10 cellular contexts compared by ENCODE assay signal in genomic region chr6:56314683-56315523, GRCh38.
DNase-seq lines count a peak whose midpoint lies in the region; FAIRE-seq and TF ChIP-seq lines count a peak whose summit lies in the region.
"Had no signal": no experiment of that assay in that cellular context is flagged by ENCODE, and none has a peak within 500 bp of the region (broad histone marks: within the 10 kb centered on the region; RNA-seq: fewer than 3 reads in every experiment).

No MANE protein-coding gene starts in this region.

- H3K9me3 Mint-ChIP-seq in type B pancreatic cell = no peaks in the 10 kb centered on the region
- H3K9me3 Mint-ChIP-seq: stimulated activated naive CD8-positive, alpha-beta T cell treated with anti-CD3 and anti-CD28 coated beads, Interleukin-15, Interleukin-2, amounts not matched to agents 100 ng/mL and 50 ng/mL, for 24 hours had no signal

- no peak overlapping the region for H3K27ac ChIP-seq in SK-N-MC
- H3K27ac ChIP-seq: epithelial cell of prostate had no signal

- DNase-seq in EL = peak; percentile 46
- peak; percentile 39 for DNase-seq in HPDE6-E6E7 (ENCODE audit: extremely low spot score)
- peak; percentile 34 for DNase-seq in SK-N-MC (ENCODE audit: low read depth, low spot score)
- peak; percentile 58 for DNase-seq in glomerular visceral epithelial cell (ENCODE audit: extremely low spot score)
- DNase-seq in type B pancreatic cell (ENCODE audit: extremely low spot score, unreplicated experiment) = no peak
- DNase-seq in activated CD4-positive, CD25-positive, alpha-beta regulatory T cell treated with anti-CD3 and anti-CD28 coated beads, Interleukin-2, amount 50 U/mL, for 72 hours = no peak
- no peak for DNase-seq in GDM1 (lab: John Stamatoyannopoulos, UW)

- no peaks in the 10 kb centered on the region for H3K4me1 Mint-ChIP-seq in type B pancreatic cell (ENCODE audit: unreplicated experiment)

- TF ChIP-seq CTCF in type B pancreatic cell (conservative IDR thresholded peaks at IDR 0.05) = peak; percentile 87

- peaks cover 12% of the 10 kb centered on the region for H3K27me3 Mint-ChIP-seq in type B pancreatic cell
- H3K27me3 Mint-ChIP-seq: stimulated activated naive CD8-positive, alpha-beta T cell treated with anti-CD3 and anti-CD28 coated beads, Interleukin-15, Interleukin-2, amounts not matched to agents 100 ng/mL and 50 ng/mL, for 24 hours had no signal

- no peak overlapping the region for H3K4me3 ChIP-seq in SK-N-MC

- no peak overlapping the region for H3K9ac ChIP-seq in SK-N-MC (ENCODE audit: insufficient read length)

- no peaks in the 10 kb centered on the region for H3K9me3 ChIP-seq in SK-N-MC (ENCODE audit: low read depth, low read length)

- peak; percentile 85 for FAIRE-seq in A204.1 (lab: Jason Lieb, UNC)

- H3K36me3 Mint-ChIP-seq in type B pancreatic cell = no peaks in the 10 kb centered on the region

- H3K27ac Mint-ChIP-seq in type B pancreatic cell = no peak overlapping the region
- H3K27ac Mint-ChIP-seq: stimulated activated naive CD8-positive, alpha-beta T cell treated with anti-CD3 and anti-CD28 coated beads, Interleukin-15, Interleukin-2, amounts not matched to agents 100 ng/mL and 50 ng/mL, for 24 hours had no signal

- H3K36me3 ChIP-seq in SK-N-MC (ENCODE audit: insufficient read depth, low read length) = no peaks in the 10 kb centered on the region

- H3K4me3 Mint-ChIP-seq in type B pancreatic cell = no peak overlapping the region
- H3K4me3 Mint-ChIP-seq: stimulated activated naive CD8-positive, alpha-beta T cell treated with anti-CD3 and anti-CD28 coated beads, Interleukin-15, Interleukin-2, amounts not matched to agents 100 ng/mL and 50 ng/mL, for 24 hours had no signal

Comparison
In these comparisons a context has a peak if more than half of its experiments do, and no peak if none do; other contexts are left out.
1. DNase-seq: peak in EL (single experiment), HPDE6-E6E7 (single experiment), SK-N-MC (single experiment) and glomerular visceral epithelial cell (single experiment); none in type B pancreatic cell (single experiment), activated CD4-positive, CD25-positive, alpha-beta regulatory T cell treated with anti-CD3 and anti-CD28 coated beads, Interleukin-2, amount 50 U/mL, for 72 hours (single experiment) and GDM1 (single experiment).